ENCODE assay signal across 21 cellular contexts in the genomic region with DNA sequence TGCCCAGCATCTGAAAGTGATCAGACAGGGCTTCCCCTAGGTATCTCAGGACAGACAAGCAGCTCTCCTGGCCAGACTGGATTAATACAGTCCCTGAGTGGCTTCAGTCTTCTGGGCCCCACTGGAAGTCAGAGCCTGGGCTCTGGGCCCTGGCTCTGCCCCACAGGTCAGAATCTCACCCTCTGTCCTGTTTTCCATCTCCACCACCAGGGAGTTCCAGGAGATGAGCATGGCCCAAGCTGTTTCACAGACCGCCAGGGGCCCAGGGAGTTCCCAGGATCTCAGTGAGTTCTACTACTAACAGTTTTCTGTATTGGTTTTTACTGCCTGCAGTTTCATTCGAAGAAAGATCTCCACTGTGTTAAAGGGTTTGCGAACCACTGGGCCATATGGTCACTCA.
"Had no signal": no experiment of that assay in that cellular context is flagged by ENCODE, and none has a peak within 500 bp of the region (broad histone marks: within the 10 kb centered on the region; RNA-seq: fewer than 3 reads in every experiment).

No MANE protein-coding gene starts in this region.

- DNase-seq: activated CD4-positive, alpha-beta memory T cell treated with anti-CD3 and anti-CD28 coated beads for 36 hours; activated CD4-positive, alpha-beta T cell treated with anti-CD3 and anti-CD28 coated beads for 36 hours; activated gamma-delta T cell treated with Interleukin-2 at 50 U/mL for 16 hours; activated T-cell treated with anti-CD3 and anti-CD28 coated beads for 4 hours; dermis blood vessel endothelial cell; effector memory CD4-positive, alpha-beta T cell; hippocampal formation; islet precursor cell; naive B cell; stimulated activated CD4-positive, alpha-beta T cell treated with anti-CD3 and anti-CD28 coated beads, Interleukin-2, amount 100 ng/mL, for 48 hours; stimulated activated naive CD8-positive, alpha-beta T cell treated with anti-CD3 and anti-CD28 coated beads, Interleukin-15, amount 100 ng/mL, for 72 hours; trophoblast cell had no signal

- H3K27me3 ChIP-seq: adrenal gland, neutrophil had no signal

- FAIRE-seq: astrocyte, TTC549 had no signal

- H3K4me3 ChIP-seq: adrenal gland had no signal

- H3K9ac ChIP-seq: parathyroid adenoma, SK-N-SH had no signal

- H3K4me2 ChIP-seq: SK-N-SH had no signal

- H3K27ac ChIP-seq: adrenal gland, neutrophil, parathyroid adenoma had no signal

- H3K4me1 Mint-ChIP-seq: activated CD4-positive, alpha-beta T cell treated with anti-CD3 and anti-CD28 coated beads for 36 hours; naive B cell; stimulated activated naive CD8-positive, alpha-beta T cell treated with anti-CD3 and anti-CD28 coated beads, Interleukin-15, amount 100 ng/mL, for 72 hours had no signal

- H3K36me3 ChIP-seq: adrenal gland, neutrophil had no signal

- ATAC-seq: activated CD4-positive, alpha-beta T cell treated with anti-CD3 and anti-CD28 coated beads for 36 hours; activated naive CD4-positive, alpha-beta T cell treated with anti-CD3 and anti-CD28 coated beads, Interleukin-2, amount 50 U/mL, for 72 hours; stimulated activated naive CD8-positive, alpha-beta T cell treated with anti-CD3 and anti-CD28 coated beads, Interleukin-15, amount 100 ng/mL, for 72 hours had no signal

- H3K27ac Mint-ChIP-seq: activated CD4-positive, alpha-beta memory T cell treated with anti-CD3 and anti-CD28 coated beads for 36 hours; activated CD4-positive, alpha-beta T cell treated with anti-CD3 and anti-CD28 coated beads for 36 hours; activated T-helper 1 cell treated with anti-CD3 and anti-CD28 coated beads, Interleukin-12 subunit alpha, Interleukin-12 subunit beta, Interleukin-2, Interleukin-4 antibody, amounts not matched to agents 30 ng/mL and 10 ng/mL and 1 ng/mL, durations not matched to agents 14 hours and 24 hours and 36 hours; naive B cell; T-helper 2 cell treated with Interferon-gamma antibody and Interleukin-4, amounts not matched to agents 5 μg/mL and 100 μg/mL, for 36 hours had no signal

- H3K79me2 ChIP-seq: parathyroid adenoma had no signal

- H2AFZ ChIP-seq: parathyroid adenoma had no signal

- H3K4me3 Mint-ChIP-seq: activated CD4-positive, alpha-beta memory T cell treated with anti-CD3 and anti-CD28 coated beads for 36 hours; activated CD4-positive, alpha-beta T cell treated with anti-CD3 and anti-CD28 coated beads for 36 hours; activated T-helper 1 cell treated with anti-CD3 and anti-CD28 coated beads, Interleukin-12 subunit alpha, Interleukin-12 subunit beta, Interleukin-2, Interleukin-4 antibody, amounts not matched to agents 30 ng/mL and 10 ng/mL and 1 ng/mL, durations not matched to agents 14 hours and 24 hours and 36 hours; stimulated activated naive CD8-positive, alpha-beta T cell treated with anti-CD3 and anti-CD28 coated beads, Interleukin-15, amount 100 ng/mL, for 72 hours; T-helper 2 cell treated with Interferon-gamma antibody and Interleukin-4, amounts not matched to agents 5 μg/mL and 100 μg/mL, for 36 hours had no signal

- H3K27me3 Mint-ChIP-seq: activated CD4-positive, alpha-beta memory T cell treated with anti-CD3 and anti-CD28 coated beads for 36 hours; stimulated activated naive CD8-positive, alpha-beta T cell treated with anti-CD3 and anti-CD28 coated beads, Interleukin-15, amount 100 ng/mL, for 72 hours had no signal

- H3K9me3 ChIP-seq: neutrophil, SK-N-SH had no signal

- H3K4me1 ChIP-seq: adrenal gland, parathyroid adenoma had no signal
